15 cellular contexts compared by ENCODE assay signal in genomic region chr5:1495525-1495897, GRCh38. TPM values are rescaled to one million over a fixed set of nuclear protein-coding genes. Genes with fewer than 3 reads are reported as not detected.
DNase-seq lines count a peak whose midpoint lies in the region; ATAC-seq and TF ChIP-seq lines count a peak whose summit lies in the region.
"Had no signal": no experiment of that assay in that cellular context is flagged by ENCODE, and none has a peak within 500 bp of the region (broad histone marks: within the 10 kb centered on the region; RNA-seq: fewer than 3 reads in every experiment).

No MANE protein-coding gene starts in this region.

- BruUV-seq in MCF 10A (replicated peaks; lab: Mats Ljungman, UMichigan) = no TSS peak

- POLR2A ChIA-PET in MCF 10A (lab: Yijun Ruan, JAX) = no interaction called here

- TF ChIP-seq CTCF in HL-60 (IDR thresholded peaks at IDR 0.05; ENCODE audit: insufficient read depth, low read length) (no peak), neutrophil (IDR thresholded peaks at IDR 0.05) (no peak), MCF 10A (IDR thresholded peaks at IDR 0.05; ENCODE audit: unreplicated experiment) (no peak)

- H3K4me3 ChIP-seq in HL-60 (replicated peaks; ENCODE audit: insufficient read depth, low read length) = no peak overlapping the region
- H3K4me3 ChIP-seq in neutrophil (ENCODE audit: low read depth in 1 of 2, low read length in 1 of 2) = peak overlapping the region; percentile 71 to 74
- H3K4me3 ChIP-seq: tibial artery had no signal

- no peak overlapping the region for H3K4me3 Mint-ChIP-seq in activated CD8-positive, alpha-beta memory T cell treated with anti-CD3 and anti-CD28 coated beads, Interleukin-2, amount 10 ng/mL, durations not matched to agents 7 days and 5 days
- no peak overlapping the region for H3K4me3 Mint-ChIP-seq in activated T-helper 17 cell treated with anti-CD3 and anti-CD28 coated beads, Interleukin-2, amount 50 U/mL, for 72 hours
- H3K4me3 Mint-ChIP-seq in MCF 10A (ENCODE audit: unreplicated experiment) = no peak overlapping the region
- H3K4me3 Mint-ChIP-seq: activated naive CD4-positive, alpha-beta T cell treated with anti-CD3 and anti-CD28 coated beads for 36 hours had no signal

- H3K9me3 ChIP-seq in neutrophil = no peaks in the 10 kb centered on the region
- H3K9me3 ChIP-seq: tibial artery had no signal

- intact Hi-C loops in MCF 10A (cut with micrococcal nuclease) = no loop called here

- peak overlapping the region; percentile 66 for H3K27ac Mint-ChIP-seq in activated CD8-positive, alpha-beta memory T cell treated with anti-CD3 and anti-CD28 coated beads, Interleukin-2, amount 10 ng/mL, durations not matched to agents 7 days and 5 days
- peak overlapping the region; percentile 73 for H3K27ac Mint-ChIP-seq in activated T-helper 17 cell treated with anti-CD3 and anti-CD28 coated beads, Interleukin-2, amount 50 U/mL, for 72 hours
- no peak overlapping the region for H3K27ac Mint-ChIP-seq in MCF 10A (ENCODE audit: low read depth, unreplicated experiment)
- H3K27ac Mint-ChIP-seq: activated naive CD4-positive, alpha-beta T cell treated with anti-CD3 and anti-CD28 coated beads for 36 hours had no signal

- H3K27me3 ChIP-seq in HL-60 (ENCODE audit: insufficient read depth, poor library complexity, severe bottlenecking) = no peaks in the 10 kb centered on the region
- no peaks in the 10 kb centered on the region for H3K27me3 ChIP-seq in neutrophil
- H3K27me3 ChIP-seq: tibial artery had no signal

- ATAC-seq in activated CD8-positive, alpha-beta memory T cell treated with anti-CD3 and anti-CD28 coated beads, Interleukin-2, amount 10 ng/mL, durations not matched to agents 7 days and 5 days = no peak
- ATAC-seq in activated T-helper 17 cell treated with anti-CD3 and anti-CD28 coated beads, Interleukin-2, amount 50 U/mL, for 72 hours (replicated peaks) = peak; percentile 79

- H3K36me3 ChIP-seq in neutrophil = peaks cover 43% of the 10 kb centered on the region

- H3K9me3 Mint-ChIP-seq in activated CD8-positive, alpha-beta memory T cell treated with anti-CD3 and anti-CD28 coated beads, Interleukin-2, amount 10 ng/mL, durations not matched to agents 7 days and 5 days (ENCODE audit: low read depth) = no peaks in the 10 kb centered on the region
- no peaks in the 10 kb centered on the region for H3K9me3 Mint-ChIP-seq in activated T-helper 17 cell treated with anti-CD3 and anti-CD28 coated beads, Interleukin-2, amount 50 U/mL, for 72 hours
- H3K9me3 Mint-ChIP-seq in MCF 10A (ENCODE audit: unreplicated experiment) = no peaks in the 10 kb centered on the region
- H3K9me3 Mint-ChIP-seq: activated naive CD4-positive, alpha-beta T cell treated with anti-CD3 and anti-CD28 coated beads for 36 hours had no signal

- no peak for DNase-seq in activated CD8-positive, alpha-beta memory T cell treated with anti-CD3 and anti-CD28 coated beads, Interleukin-2, amount 10 ng/mL, durations not matched to agents 7 days and 5 days
- DNase-seq in activated CD8-positive, alpha-beta memory T cell treated with anti-CD3 and anti-CD28 coated beads, Interleukin-2, amount 50 U/mL, for 48 hours = no peak
- DNase-seq in HL-60 (ENCODE audit: low read depth in 1 of 2, low spot score in 1 of 2) = peak in 1 of 2 experiments; percentile 30
- no peak for DNase-seq in 8988T
- no peak for DNase-seq in MCF 10A (ENCODE audit: unreplicated experiment)
- no peak for DNase-seq in T1000 (lab: John Stamatoyannopoulos, UW)
- DNase-seq: caudate nucleus, DND-41, posterior cingulate gyrus, tibial artery had no signal

- H3K36me3 Mint-ChIP-seq in activated CD8-positive, alpha-beta memory T cell treated with anti-CD3 and anti-CD28 coated beads, Interleukin-2, amount 10 ng/mL, durations not matched to agents 7 days and 5 days = peaks cover 35% of the 10 kb centered on the region
- H3K36me3 Mint-ChIP-seq in activated T-helper 17 cell treated with anti-CD3 and anti-CD28 coated beads, Interleukin-2, amount 50 U/mL, for 72 hours (ENCODE audit: low read depth) = peaks cover 66% of the 10 kb centered on the region
- H3K36me3 Mint-ChIP-seq in MCF 10A (ENCODE audit: insufficient read depth, unreplicated experiment) = peaks cover 44% of the 10 kb centered on the region

- H3K4me1 ChIP-seq in neutrophil (ENCODE audit: control insufficient read depth in 1 of 2, insufficient read depth in 1 of 2, low read depth in 1 of 2, low read length in 1 of 2) = peaks cover 84 to 87% of the 10 kb centered on the region in 2 experiments

- H3K27me3 Mint-ChIP-seq in activated CD8-positive, alpha-beta memory T cell treated with anti-CD3 and anti-CD28 coated beads, Interleukin-2, amount 10 ng/mL, durations not matched to agents 7 days and 5 days = no peaks in the 10 kb centered on the region
- H3K27me3 Mint-ChIP-seq in activated T-helper 17 cell treated with anti-CD3 and anti-CD28 coated beads, Interleukin-2, amount 50 U/mL, for 72 hours = no peaks in the 10 kb centered on the region
- H3K27me3 Mint-ChIP-seq in MCF 10A (ENCODE audit: insufficient read depth, unreplicated experiment) = no peaks in the 10 kb centered on the region

- CTCF ChIA-PET in activated CD8-positive, alpha-beta memory T cell treated with anti-CD3 and anti-CD28 coated beads, Interleukin-2, amount 10 ng/mL, durations not matched to agents 7 days and 5 days (lab: Charles Lee) = interaction anchor here (0.7 kb wide), 1 partner anchor 24 kb away, joined by 3 read pairs; no protein-coding TSS in a partner anchor
- CTCF ChIA-PET in MCF 10A (lab: Yijun Ruan, JAX) = no interaction called here

- peaks cover 68% of the 10 kb centered on the region for H3K4me1 Mint-ChIP-seq in activated CD8-positive, alpha-beta memory T cell treated with anti-CD3 and anti-CD28 coated beads, Interleukin-2, amount 10 ng/mL, durations not matched to agents 7 days and 5 days
- peaks cover 10% of the 10 kb centered on the region for H3K4me1 Mint-ChIP-seq in activated T-helper 17 cell treated with anti-CD3 and anti-CD28 coated beads, Interleukin-2, amount 50 U/mL, for 72 hours
- no peaks in the 10 kb centered on the region for H3K4me1 Mint-ChIP-seq in MCF 10A (ENCODE audit: insufficient read depth, unreplicated experiment)

- peak overlapping the region; percentile 88 for H3K27ac ChIP-seq in HL-60 (replicated peaks)
- peak overlapping the region; percentile 99 for H3K27ac ChIP-seq in neutrophil
- H3K27ac ChIP-seq: tibial artery had no signal

RNA-seq across cellular contexts. Expression of gene LPCAT1, which starts 28.2 kb away (rescaled TPM):
- total RNA-seq in activated CD8-positive, alpha-beta memory T cell treated with anti-CD3 and anti-CD28 coated beads, Interleukin-2, amount 10 ng/mL, durations not matched to agents 7 days and 5 days = 10 to 100 TPM; 83.8 to 85.3 TPM
- 10 to 100 TPM; 38.5 to 62.7 TPM for total RNA-seq in activated T-helper 17 cell treated with anti-CD3 and anti-CD28 coated beads, Interleukin-2, amount 50 U/mL, for 72 hours
- total RNA-seq in MCF 10A (2022) = 17.1 and 22.6 TPM in 2 replicates

RNA-seq across cellular contexts. Expression of gene SLC6A3, which starts 50.3 kb away (rescaled TPM):
- total RNA-seq in activated CD8-positive, alpha-beta memory T cell treated with anti-CD3 and anti-CD28 coated beads, Interleukin-2, amount 10 ng/mL, durations not matched to agents 7 days and 5 days = under 1 TPM; 0.07 to 0.23 TPM
- not detected for total RNA-seq in activated T-helper 17 cell treated with anti-CD3 and anti-CD28 coated beads, Interleukin-2, amount 50 U/mL, for 72 hours
- not detected in 2 replicates for total RNA-seq in MCF 10A (2022)
- total RNA-seq: activated naive CD4-positive, alpha-beta T cell treated with anti-CD3 and anti-CD28 coated beads for 36 hours; frontal cortex; HT1080 had no signal
